24 cellular contexts compared by ENCODE assay signal in the genomic region with DNA sequence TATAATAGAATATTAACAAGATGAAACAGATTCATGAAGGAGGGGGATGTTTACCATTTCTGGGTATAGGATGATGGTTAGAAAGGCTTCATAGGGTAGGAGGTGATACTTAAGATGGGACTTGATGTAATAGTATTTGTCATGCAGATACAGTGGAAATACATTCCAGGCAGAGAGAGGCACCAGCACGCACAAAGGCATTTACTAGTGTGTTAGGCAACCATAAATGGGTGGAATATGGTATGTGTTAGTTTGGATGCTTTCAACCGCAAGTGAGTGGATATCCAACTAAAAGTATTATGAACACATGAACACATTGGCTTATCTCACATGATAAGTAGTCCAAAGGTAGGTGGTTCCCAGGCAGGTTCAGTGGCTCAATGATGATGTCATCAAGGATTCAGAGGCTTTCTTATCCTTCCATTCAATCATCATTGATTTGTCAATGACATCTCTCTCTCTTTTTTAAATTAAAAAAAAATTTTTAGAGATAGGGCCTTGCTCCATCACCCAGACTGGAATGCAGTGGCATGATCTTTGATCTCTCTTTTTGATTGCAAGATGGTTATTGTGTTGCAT.
"Had no signal": no experiment of that assay in that cellular context is flagged by ENCODE, and none has a peak within 500 bp of the region (broad histone marks: within the 10 kb centered on the region; RNA-seq: fewer than 3 reads in every experiment).

No MANE protein-coding gene starts in this region.

- H3K27me3 ChIP-seq: brain microvascular endothelial cell, esophagus muscularis mucosa, left lung, thyroid gland had no signal

- FAIRE-seq: colon, endometrium, keratinocyte had no signal

- H3K36me3 ChIP-seq: brain microvascular endothelial cell, esophagus muscularis mucosa, left lung, thyroid gland had no signal

- DNase-seq: activated CD4-positive, alpha-beta T cell treated with anti-CD3 and anti-CD28 coated beads for 36 hours; activated CD4-positive, alpha-beta T cell treated with anti-CD3 and anti-CD28 coated beads, Interleukin-2, amount 50 U/mL, for 48 hours; activated naive CD4-positive, alpha-beta T cell; activated naive CD8-positive, alpha-beta T cell treated with anti-CD3 and anti-CD28 coated beads for 36 hours; activated T-cell treated with anti-CD3 and anti-CD28 coated beads for 4 hours; brain microvascular endothelial cell; central memory CD4-positive, alpha-beta T cell; hypothalamus; left lung; mammary epithelial cell; midbrain; nephron progenitor cell; nucleus accumbens; retina; stimulated activated CD4-positive, alpha-beta T cell treated with anti-CD3 and anti-CD28 coated beads, Interleukin-2, amount 100 ng/mL, for 24 hours; stimulated activated naive CD4-positive, alpha-beta T cell treated with Interleukin-2 at 50 U/mL for 16 hours; T-cell; thyroid gland had no signal

- H3K27ac ChIP-seq: brain microvascular endothelial cell, esophagus muscularis mucosa, left lung, thyroid gland had no signal

- H3K4me3 ChIP-seq: esophagus muscularis mucosa, left lung, thyroid gland had no signal

- H3K4me1 ChIP-seq: esophagus muscularis mucosa, left lung, thyroid gland had no signal

- H3K4me1 Mint-ChIP-seq: activated CD4-positive, alpha-beta T cell treated with anti-CD3 and anti-CD28 coated beads for 36 hours; activated naive CD8-positive, alpha-beta T cell treated with anti-CD3 and anti-CD28 coated beads for 36 hours; T-cell; WTC11 had no signal

- H3K27ac Mint-ChIP-seq: activated CD4-positive, alpha-beta T cell treated with anti-CD3 and anti-CD28 coated beads for 36 hours; activated naive CD8-positive, alpha-beta T cell treated with anti-CD3 and anti-CD28 coated beads for 36 hours; activated T-helper 1 cell treated with anti-CD3 and anti-CD28 coated beads, Interleukin-12 subunit alpha, Interleukin-12 subunit beta, Interleukin-2, Interleukin-4 antibody, amounts not matched to agents 30 ng/mL and 10 ng/mL and 1 ng/mL, durations not matched to agents 14 hours and 24 hours and 36 hours; nephron progenitor cell; T-cell; WTC11 had no signal

- H3K9me3 Mint-ChIP-seq: activated naive CD8-positive, alpha-beta T cell treated with anti-CD3 and anti-CD28 coated beads for 36 hours; activated T-helper 1 cell treated with anti-CD3 and anti-CD28 coated beads, Interleukin-12 subunit alpha, Interleukin-12 subunit beta, Interleukin-2, Interleukin-4 antibody, amounts not matched to agents 30 ng/mL and 10 ng/mL and 1 ng/mL, durations not matched to agents 14 hours and 24 hours and 36 hours; T-cell; WTC11 had no signal

- H3K9me3 ChIP-seq: esophagus muscularis mucosa, left lung, thyroid gland had no signal

- H3K4me3 Mint-ChIP-seq: activated CD4-positive, alpha-beta T cell treated with anti-CD3 and anti-CD28 coated beads for 36 hours; activated naive CD8-positive, alpha-beta T cell treated with anti-CD3 and anti-CD28 coated beads for 36 hours; activated T-helper 1 cell treated with anti-CD3 and anti-CD28 coated beads, Interleukin-12 subunit alpha, Interleukin-12 subunit beta, Interleukin-2, Interleukin-4 antibody, amounts not matched to agents 30 ng/mL and 10 ng/mL and 1 ng/mL, durations not matched to agents 14 hours and 24 hours and 36 hours; nephron progenitor cell; T-cell; WTC11 had no signal

- ATAC-seq: activated CD4-positive, alpha-beta T cell treated with anti-CD3 and anti-CD28 coated beads for 36 hours; left lung; T-cell; WTC11 had no signal

- H3K27me3 Mint-ChIP-seq: activated CD4-positive, alpha-beta T cell treated with anti-CD3 and anti-CD28 coated beads for 36 hours; activated naive CD8-positive, alpha-beta T cell treated with anti-CD3 and anti-CD28 coated beads for 36 hours had no signal

- H3K36me3 Mint-ChIP-seq: activated naive CD8-positive, alpha-beta T cell treated with anti-CD3 and anti-CD28 coated beads for 36 hours; T-cell; WTC11 had no signal
